In genomic region chr2:152200101-152200500, GRCh38 we compare ENCODE assay signal across 1 cellular context.
TF ChIP-seq lines count a peak whose summit lies in the region.

No MANE protein-coding gene starts in this region.

TF ChIP-seq in SK-N-SH, 30 proteins besides CTCF, POLR2A, EP300 and RAD21 (continued from another document):
- no peak for TF ChIP-seq TCF12 (IDR thresholded peaks at IDR 0.05)
- TF ChIP-seq NFIC (IDR thresholded peaks at IDR 0.05; ENCODE audit: borderline replicate concordance) = no peak
